In the genomic region with DNA sequence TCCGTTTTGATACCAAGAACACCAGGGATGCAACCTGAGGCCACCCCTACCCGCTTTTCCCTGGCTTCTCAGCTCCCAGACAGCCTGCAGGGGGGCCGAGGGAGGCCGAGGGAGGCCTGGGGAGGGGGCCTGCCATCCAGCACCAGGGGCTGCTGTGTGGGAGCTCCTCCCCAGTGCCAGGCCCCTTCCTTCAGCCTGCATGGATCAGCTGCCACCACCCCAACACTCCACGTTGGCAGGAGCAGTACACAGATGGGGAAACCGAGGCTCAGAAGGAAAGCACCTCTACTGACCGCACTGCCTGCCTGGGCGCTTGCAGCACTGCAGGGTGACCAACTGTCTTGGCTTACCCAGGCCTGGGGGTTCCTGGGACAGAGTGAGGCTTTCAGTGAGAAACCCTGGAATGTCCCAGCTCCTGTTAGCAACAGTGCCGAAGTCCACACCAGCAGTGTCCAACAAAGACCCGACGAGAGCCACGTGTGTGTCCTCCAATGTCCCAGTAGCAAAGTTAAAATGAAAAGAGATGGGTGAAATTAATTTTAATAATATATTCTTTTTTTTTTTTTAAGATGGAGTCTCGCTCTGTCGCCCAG, we compare ENCODE assay signal across 30 cellular contexts. TPM values are rescaled to one million over a fixed set of nuclear protein-coding genes. Genes with fewer than 3 reads are reported as not detected.
"Had no signal": no experiment of that assay in that cellular context is flagged by ENCODE, and none has a peak within 500 bp of the region (broad histone marks: within the 10 kb centered on the region; RNA-seq: fewer than 3 reads in every experiment).

No MANE protein-coding gene starts in this region.

- H2AFZ ChIP-seq: parathyroid adenoma had no signal

- H3K9me3 ChIP-seq: ovary, psoas muscle, spleen, suprapubic skin, testis, tibial artery, transverse colon, upper lobe of right lung, uterus had no signal

- H3K27me3 ChIP-seq: ovary, suprapubic skin, testis, tibial artery, transverse colon, upper lobe of right lung, uterus had no signal

- H3K9ac ChIP-seq: parathyroid adenoma had no signal

- ATAC-seq: naive thymus-derived CD8-positive, alpha-beta T cell; natural killer cell treated with Interleukin-12 subunit alpha and Interleukin-12 subunit beta and Interleukin-15 and Interleukin-18, amount 100 ng/mL, for 72 hours; psoas muscle; right cardiac atrium; sciatic nerve; stimulated activated memory B cell treated with anti-CD40 and anti-IgM and Interleukin-4, amounts not matched to agents 10 μg/mL and 1 μg/mL and 100 μg/mL, for 72 hours; stimulated activated naive CD8-positive, alpha-beta T cell treated with anti-CD3 and anti-CD28 coated beads, Interleukin-15, amount 100 ng/mL, for 72 hours; stimulated activated naive CD8-positive, alpha-beta T cell treated with anti-CD3 and anti-CD28 coated beads, Interleukin-15, Interleukin-2, amounts not matched to agents 100 U/mL and 50 U/mL, for 24 hours; upper lobe of right lung had no signal

- H3K4me2 ChIP-seq: smooth muscle cell had no signal

- H3K36me3 ChIP-seq: ovary, spleen, suprapubic skin, transverse colon, upper lobe of right lung, uterus had no signal

- H3K27ac ChIP-seq: ovary, parathyroid adenoma, psoas muscle, skin epidermis, spleen, suprapubic skin, testis, tibial artery, transverse colon, upper lobe of right lung, uterus had no signal

- H3K79me2 ChIP-seq: parathyroid adenoma had no signal

- H3K4me3 ChIP-seq: ovary, psoas muscle, skin epidermis, smooth muscle cell, spleen, suprapubic skin, testis, tibial artery, transverse colon, upper lobe of right lung, uterus had no signal

- DNase-seq: naive thymus-derived CD8-positive, alpha-beta T cell; nephron progenitor cell; occipital lobe; ovary; posterior cingulate gyrus; psoas muscle; spleen; stimulated activated CD4-positive, alpha-beta T cell treated with anti-CD3 and anti-CD28 coated beads, Interleukin-12 subunit alpha, Interleukin-12 subunit beta, amount 100 ng/mL, for 4 hours; stimulated activated CD4-positive, alpha-beta T cell treated with anti-CD3 and anti-CD28 coated beads, Interleukin-1b, Interleukin-23, amount 100 ng/mL, for 48 hours; stimulated activated CD4-positive, alpha-beta T cell treated with anti-CD3 and anti-CD28 coated beads, Interleukin-4, amount 100 ng/mL, for 1 hour; stimulated activated CD4-positive, alpha-beta T cell treated with anti-CD3 and anti-CD28 coated beads, Interleukin-4, amount 100 ng/mL, for 4 hours; stimulated activated CD8-positive, alpha-beta memory T cell treated with anti-CD3 and anti-CD28 coated beads, Interleukin-4, amount 100 ng/mL, for 48 hours; stimulated activated naive CD4-positive, alpha-beta T cell; stimulated activated naive CD8-positive, alpha-beta T cell treated with anti-CD3 and anti-CD28 coated beads, Interleukin-15, amount 100 ng/mL, for 72 hours; stimulated activated naive CD8-positive, alpha-beta T cell treated with anti-CD3 and anti-CD28 coated beads, Interleukin-15, Interleukin-2, amounts not matched to agents 100 U/mL and 50 U/mL, for 24 hours; substantia nigra; testis; tibial artery; transverse colon; upper lobe of right lung; uterus had no signal

RNA-seq across cellular contexts. Expression of a gene that starts 20.3 kb away (rescaled TPM):
- total RNA-seq: naive thymus-derived CD8-positive, alpha-beta T cell; natural killer cell treated with Interleukin-12 subunit alpha and Interleukin-12 subunit beta and Interleukin-15 and Interleukin-18, amount 100 ng/mL, for 72 hours; psoas muscle; renal cortical epithelial cell; suprapubic skin; upper lobe of right lung had no signal
- polyA plus RNA-seq: naive thymus-derived CD8-positive, alpha-beta T cell had no signal
